Comparison of ENCODE assay signal across 8 cellular contexts in genomic region chr1:94247146-94248094, GRCh38. TPM values are rescaled to one million over a fixed set of nuclear protein-coding genes. Genes with fewer than 3 reads are reported as not detected.
A peak's percentile ranks its signal among the peaks of the same experiment; 100 is the strongest.
DNase-seq lines count a peak whose midpoint lies in the region; ATAC-seq and TF ChIP-seq lines count a peak whose summit lies in the region.

No MANE protein-coding gene starts in this region.

- no peaks in the 10 kb centered on the region for H3K36me3 Mint-ChIP-seq in activated CD4-positive, alpha-beta T cell treated with anti-CD3 and anti-CD28 coated beads for 36 hours (ENCODE audit: low read depth)
- H3K36me3 Mint-ChIP-seq in activated CD4-positive, alpha-beta memory T cell treated with anti-CD3 and anti-CD28 coated beads for 36 hours, result peaks cover 2% of the 10 kb centered on the region
- H3K36me3 Mint-ChIP-seq in naive thymus-derived CD8-positive, alpha-beta T cell, result peaks cover 4 to 24% (median 4%) of the 10 kb centered on the region in 3 donors

- H3K9me3 Mint-ChIP-seq in activated CD4-positive, alpha-beta T cell treated with anti-CD3 and anti-CD28 coated beads for 36 hours (ENCODE audit: low read depth), result peaks cover 8% of the 10 kb centered on the region
- peaks cover 11% of the 10 kb centered on the region for H3K9me3 Mint-ChIP-seq in activated CD4-positive, alpha-beta memory T cell treated with anti-CD3 and anti-CD28 coated beads for 36 hours
- H3K9me3 Mint-ChIP-seq in naive thymus-derived CD8-positive, alpha-beta T cell, result peaks cover 2 to 26% (median 20%) of the 10 kb centered on the region in 9 donors

- DNase-seq in activated CD4-positive, alpha-beta T cell treated with anti-CD3 and anti-CD28 coated beads for 36 hours, result peak; percentile 52
- DNase-seq in activated CD4-positive, alpha-beta T cell treated with anti-CD3 and anti-CD28 coated beads for 1 hour, result no peak
- DNase-seq in HCT116 (ENCODE audit: low read depth, low spot score), result peak; percentile 67
- peak; percentile 19 for DNase-seq in NCI-H146 treated with DMSO at 0.1 percent for 48 hours (lab: John Stamatoyannopoulos, UW; ENCODE audit: unreplicated experiment)
- peak; percentile 36 for DNase-seq in activated CD4-positive, alpha-beta memory T cell treated with anti-CD3 and anti-CD28 coated beads for 36 hours
- DNase-seq in fibroblast of gingiva (ENCODE audit: low read depth), result peak; percentile 61
- DNase-seq in naive thymus-derived CD8-positive, alpha-beta T cell, result peak in 3 of 10 donors; percentile 9 to 13 (median 12)
- no peak for DNase-seq in NCI-H2107 (lab: John Stamatoyannopoulos, UW)

- peak; percentile 10; the same call in 1 of the 2 replicates for TF ChIP-seq RAD21 in HCT116 (IDR thresholded peaks at IDR 0.05; ENCODE audit: low read depth)

- H3K9me2 ChIP-seq in HCT116 (ENCODE audit: insufficient read depth), result no peaks in the 10 kb centered on the region; the same call in 1 of the 2 replicates

- POLR2A ChIA-PET in activated CD4-positive, alpha-beta T cell treated with anti-CD3 and anti-CD28 coated beads for 36 hours (lab: Charles Lee), result no interaction called here
- POLR2A ChIA-PET in HCT116 (lab: Charles Lee), result interaction anchor here (0.6 to 3.8 kb wide), 24 partner anchors 8 to 185 kb away, joined by 3 to 40 read pairs (median 5); partner anchors contain the start of gene ARHGAP29
- POLR2A ChIA-PET in activated CD4-positive, alpha-beta memory T cell treated with anti-CD3 and anti-CD28 coated beads for 36 hours (lab: Charles Lee), result no interaction called here
- POLR2A ChIA-PET in naive thymus-derived CD8-positive, alpha-beta T cell (lab: Charles Lee), result no interaction called here

- no peak for TF ChIP-seq CTCF in HCT116 (IDR thresholded peaks at IDR 0.05 in 2 of 3, conservative IDR thresholded peaks at IDR 0.05 in 1 of 3; ENCODE audit: borderline replicate concordance in 1 of 3, insufficient read depth in 1 of 3, low read depth in 2 of 3, low read length in 2 of 3)

- H3K27me3 ChIP-seq in HCT116 (ENCODE audit: insufficient read depth, low read length), result no peaks in the 10 kb centered on the region

- no peaks in the 10 kb centered on the region for H4K20me1 ChIP-seq in HCT116 (ENCODE audit: insufficient read depth)

- H3K4me2 ChIP-seq in HCT116 (ENCODE audit: low read length), result peak overlapping the region; percentile 82

- no peak overlapping the region for H3K27ac Mint-ChIP-seq in activated CD4-positive, alpha-beta T cell treated with anti-CD3 and anti-CD28 coated beads for 36 hours
- H3K27ac Mint-ChIP-seq in activated CD4-positive, alpha-beta memory T cell treated with anti-CD3 and anti-CD28 coated beads for 36 hours, result no peak overlapping the region
- H3K27ac Mint-ChIP-seq in naive thymus-derived CD8-positive, alpha-beta T cell, result no peak overlapping the region

- H3K79me2 ChIP-seq in HCT116 (ENCODE audit: insufficient read depth, low read length), result peaks cover 50% of the 10 kb centered on the region

- H3K36me3 ChIP-seq in HCT116 (ENCODE audit: control insufficient read depth in 1 of 2, insufficient read depth in 2 of 2, low read length in 2 of 2), result 0 out of 4 replicates have a peak, but pooled peaks cover 0 to 5% of the 10 kb centered on the region in 2 experiments

- ATAC-seq in activated CD4-positive, alpha-beta T cell treated with anti-CD3 and anti-CD28 coated beads for 36 hours, result peak; percentile 80
- ATAC-seq in HCT116, result peak; percentile 81
- ATAC-seq in naive thymus-derived CD8-positive, alpha-beta T cell, result peak; percentile 47 to 58

- intact Hi-C loops in activated CD4-positive, alpha-beta T cell treated with anti-CD3 and anti-CD28 coated beads for 36 hours (cut with DNase I, micrococcal nuclease), result loop anchor here in 1 of 2 experiments (10.0 kb wide), 2 partner anchors 87 to 217 kb away; no protein-coding TSS in a partner anchor
- intact Hi-C loops in HCT116 (cut with micrococcal nuclease), result loop anchor here (2.0 kb wide), 2 partner anchors 53 to 79 kb away; no protein-coding TSS in a partner anchor
- intact Hi-C loops in activated CD4-positive, alpha-beta memory T cell treated with anti-CD3 and anti-CD28 coated beads for 36 hours (cut with micrococcal nuclease), result loop anchor here (1.0 to 10.0 kb wide), 3 partner anchors 137 to 217 kb away; no protein-coding TSS in a partner anchor

- CTCF ChIA-PET in activated CD4-positive, alpha-beta T cell treated with anti-CD3 and anti-CD28 coated beads for 36 hours (lab: Charles Lee), result no interaction called here
- CTCF ChIA-PET in HCT116 (lab: Charles Lee), result interaction anchor here (0.7 to 2.3 kb wide), 3 partner anchors 82 to 184 kb away, joined by 3 to 8 read pairs (median 3); no protein-coding TSS in a partner anchor
- CTCF ChIA-PET in activated CD4-positive, alpha-beta memory T cell treated with anti-CD3 and anti-CD28 coated beads for 36 hours (lab: Charles Lee), result no interaction called here

- TF ChIP-seq POLR2A in HCT116 (IDR thresholded peaks at IDR 0.05; ENCODE audit: borderline replicate concordance, extremely low read depth, insufficient read depth, insufficient read length), result peak; percentile 80

- no peak overlapping the region for H2AFZ ChIP-seq in HCT116 (ENCODE audit: low read depth, low read length, poor library complexity, severe bottlenecking)

- H3K27ac ChIP-seq in HCT116 (ENCODE audit: low read depth, low read length), result peak overlapping the region; percentile 92

- peak overlapping the region; percentile 80 for H3K9ac ChIP-seq in HCT116 (ENCODE audit: low read length)

- peak overlapping the region; percentile 58 for H3K4me3 Mint-ChIP-seq in activated CD4-positive, alpha-beta T cell treated with anti-CD3 and anti-CD28 coated beads for 36 hours
- H3K4me3 Mint-ChIP-seq in activated CD4-positive, alpha-beta memory T cell treated with anti-CD3 and anti-CD28 coated beads for 36 hours, result peak overlapping the region; percentile 73
- H3K4me3 Mint-ChIP-seq in naive thymus-derived CD8-positive, alpha-beta T cell, result peak overlapping the region; percentile 66 to 89 (median 82)

- peaks cover 47 to 80% of the 10 kb centered on the region in 2 experiments for H3K4me1 ChIP-seq in HCT116 (ENCODE audit: control insufficient read depth in 1 of 2, insufficient read depth in 2 of 2, low read length in 2 of 2)

- H3K4me3 ChIP-seq in HCT116 (replicated peaks in 1 of 2; ENCODE audit: low read depth in 1 of 2, low read length in 2 of 2), result peak overlapping the region; percentile 83

- H3K9me3 ChIP-seq in HCT116 (ENCODE audit: control insufficient read depth in 1 of 2, insufficient read depth in 1 of 2, low read depth in 1 of 2, low read length in 2 of 2), result no peaks in the 10 kb centered on the region

- no TSS peak for BruUV-seq in HCT116 (replicated peaks; lab: Mats Ljungman, UMichigan)

- H3K27me3 Mint-ChIP-seq in activated CD4-positive, alpha-beta T cell treated with anti-CD3 and anti-CD28 coated beads for 36 hours, result peaks cover 56% of the 10 kb centered on the region
- H3K27me3 Mint-ChIP-seq in activated CD4-positive, alpha-beta memory T cell treated with anti-CD3 and anti-CD28 coated beads for 36 hours, result peaks cover 41% of the 10 kb centered on the region
- peaks cover 50 to 93% (median 69%) of the 10 kb centered on the region in 5 donors for H3K27me3 Mint-ChIP-seq in naive thymus-derived CD8-positive, alpha-beta T cell

- RAD21 ChIA-PET in HCT116 (lab: Charles Lee; ENCODE audit: low non-redundant PET in 1 of 2, low total read pairs in 2 of 2, uncharacterized antibody in 2 of 2, unreplicated experiment in 2 of 2), result interaction anchor here (0.7 to 1.1 kb wide), 4 partner anchors 53 to 82 kb away, joined by 3 read pairs; no protein-coding TSS in a partner anchor

- H3K4me1 Mint-ChIP-seq in activated CD4-positive, alpha-beta T cell treated with anti-CD3 and anti-CD28 coated beads for 36 hours, result peaks cover 11% of the 10 kb centered on the region
- peaks cover 10% of the 10 kb centered on the region for H3K4me1 Mint-ChIP-seq in activated CD4-positive, alpha-beta memory T cell treated with anti-CD3 and anti-CD28 coated beads for 36 hours (ENCODE audit: low read depth)
- H3K4me1 Mint-ChIP-seq in naive thymus-derived CD8-positive, alpha-beta T cell, result peaks cover 9 to 16% (median 10%) of the 10 kb centered on the region in 4 donors

TF ChIP-seq in HCT116, 20 proteins besides CTCF, POLR2A, EP300 and RAD21 (continues in another document):
- TF ChIP-seq CBX3 (IDR thresholded peaks at IDR 0.05; ENCODE audit: low read depth) (peak; percentile 67; the same call in 1 of the 2 replicates), ZBTB33 (IDR thresholded peaks at IDR 0.05; ENCODE audit: extremely low read depth, insufficient replicate concordance, low read length) (peak; percentile 16), CEBPB (IDR thresholded peaks at IDR 0.05; ENCODE audit: low read depth) (no peak), SIN3A (IDR thresholded peaks at IDR 0.05; ENCODE audit: low read depth) (peak; percentile 75), TCF7L2 (IDR thresholded peaks at IDR 0.05; ENCODE audit: borderline replicate concordance, extremely low read depth, insufficient read depth, insufficient read length) (peak; percentile 96), EGR1 (IDR thresholded peaks at IDR 0.05; ENCODE audit: low read depth) (no peak), ELF1 (IDR thresholded peaks at IDR 0.05; ENCODE audit: borderline replicate concordance, low read depth) (no peak), ZNF274 (IDR thresholded peaks at IDR 0.05; ENCODE audit: low read depth, low read length) (no peak), SP1 (IDR thresholded peaks at IDR 0.05; ENCODE audit: low read depth) (peak; percentile 62), SRF (IDR thresholded peaks at IDR 0.05; ENCODE audit: low read depth) (no peak), POLR2AphosphoS5 (IDR thresholded peaks at IDR 0.05; ENCODE audit: low read depth, low read length) (peak; percentile 90)

RNA-seq across cellular contexts. Expression of gene ARHGAP29, which starts 10.0 kb away (rescaled TPM):
- under 1 TPM; 0.21 to 0.23 TPM for total RNA-seq in activated CD4-positive, alpha-beta T cell treated with anti-CD3 and anti-CD28 coated beads for 36 hours
- total RNA-seq in HCT116 (2021; ENCODE audit: unreplicated experiment), result 128 TPM
- polyA plus RNA-seq in HCT116 (2012), result 29.0 and 40.6 TPM in 2 replicates
- total RNA-seq in activated CD4-positive, alpha-beta memory T cell treated with anti-CD3 and anti-CD28 coated beads for 36 hours, result under 1 TPM; 0.31 to 0.38 TPM
- total RNA-seq in naive thymus-derived CD8-positive, alpha-beta T cell, result not detected
- polyA plus RNA-seq in naive thymus-derived CD8-positive, alpha-beta T cell, result not detected

Comparison
In these comparisons a context has a peak if more than half of its experiments do, and no peak if none do; other contexts are left out.
1. DNase-seq: peak in activated CD4-positive, alpha-beta T cell treated with anti-CD3 and anti-CD28 coated beads for 36 hours (single experiment), HCT116 (single experiment), NCI-H146 treated with DMSO at 0.1 percent for 48 hours (single experiment), activated CD4-positive, alpha-beta memory T cell treated with anti-CD3 and anti-CD28 coated beads for 36 hours (single experiment) and fibroblast of gingiva (single experiment); none in activated CD4-positive, alpha-beta T cell treated with anti-CD3 and anti-CD28 coated beads for 1 hour (single experiment) and NCI-H2107 (single experiment).
2. RNA of gene ARHGAP29, which starts 10.0 kb away (total RNA-seq): 128 TPM in HCT116 (single experiment); 0.31 to 0.38 TPM in activated CD4-positive, alpha-beta memory T cell treated with anti-CD3 and anti-CD28 coated beads for 36 hours, 0.21 to 0.23 TPM in activated CD4-positive, alpha-beta T cell treated with anti-CD3 and anti-CD28 coated beads for 36 hours and not detected in naive thymus-derived CD8-positive, alpha-beta T cell; every median in the first group is over 10 times any median in the second.
3. Peak in every context shown above with its lines, with median percentiles within 50 percentile points of each other: ATAC-seq and H3K4me3 Mint-ChIP-seq.